ENCODE assay signal across 1 cellular context in the genomic region with DNA sequence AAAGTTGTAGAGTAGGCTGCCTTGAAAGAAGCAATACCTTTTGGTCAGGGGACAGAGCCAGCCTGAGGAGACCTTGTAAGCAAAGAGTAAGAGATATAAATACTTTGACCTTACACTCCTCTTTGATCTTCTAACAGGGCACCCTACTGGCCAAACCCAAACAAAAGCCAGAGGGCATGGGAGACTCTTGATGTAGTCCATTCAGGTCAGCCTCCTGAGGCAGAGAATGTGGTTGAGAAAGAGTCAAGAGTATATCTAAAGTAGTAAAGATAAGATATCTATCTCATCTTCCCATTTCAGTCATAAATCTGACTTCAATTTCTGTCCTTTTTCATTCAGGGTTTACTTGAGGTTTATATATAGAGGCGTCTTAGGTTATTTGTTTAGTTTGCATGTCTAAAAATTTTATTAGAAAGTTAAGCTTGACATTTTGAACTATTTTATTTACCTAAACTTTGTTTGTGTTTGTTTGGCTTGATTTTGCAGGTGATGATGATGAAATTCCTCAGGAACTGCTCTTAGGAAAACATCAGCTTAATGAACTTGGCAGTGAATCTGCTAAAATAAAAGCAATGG.
A peak's percentile ranks its signal among the peaks of the same experiment; 100 is the strongest.
TF ChIP-seq lines count a peak whose summit lies in the region.

No MANE protein-coding gene starts in this region.

TF ChIP-seq in liver, 16 proteins besides CTCF, POLR2A, EP300 and RAD21 (continued from another document):
- TF ChIP-seq, protein P1, sequence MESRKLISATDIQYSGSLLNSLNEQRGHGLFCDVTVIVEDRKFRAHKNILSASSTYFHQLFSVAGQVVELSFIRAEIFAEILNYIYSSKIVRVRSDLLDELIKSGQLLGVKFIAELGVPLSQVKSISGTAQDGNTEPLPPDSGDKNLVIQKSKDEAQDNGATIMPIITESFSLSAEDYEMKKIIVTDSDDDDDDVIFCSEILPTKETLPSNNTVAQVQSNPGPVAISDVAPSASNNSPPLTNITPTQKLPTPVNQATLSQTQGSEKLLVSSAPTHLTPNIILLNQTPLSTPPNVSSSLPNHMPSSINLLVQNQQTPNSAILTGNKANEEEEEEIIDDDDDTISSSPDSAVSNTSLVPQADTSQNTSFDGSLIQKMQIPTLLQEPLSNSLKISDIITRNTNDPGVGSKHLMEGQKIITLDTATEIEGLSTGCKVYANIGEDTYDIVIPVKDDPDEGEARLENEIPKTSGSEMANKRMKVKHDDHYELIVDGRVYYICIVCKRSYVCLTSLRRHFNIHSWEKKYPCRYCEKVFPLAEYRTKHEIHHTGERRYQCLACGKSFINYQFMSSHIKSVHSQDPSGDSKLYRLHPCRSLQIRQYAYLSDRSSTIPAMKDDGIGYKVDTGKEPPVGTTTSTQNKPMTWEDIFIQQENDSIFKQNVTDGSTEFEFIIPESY (IDR thresholded peaks at IDR 0.05) = no peak
- TF ChIP-seq RXRA (IDR thresholded peaks at IDR 0.05) = peak; percentile 33 to 34
